Comparison of ENCODE assay signal across 10 cellular contexts in genomic region chr3:31754575-31755278, GRCh38.
DNase-seq lines count a peak whose midpoint lies in the region; ATAC-seq, FAIRE-seq and TF ChIP-seq lines count a peak whose summit lies in the region.
"Had no signal": no experiment of that assay in that cellular context is flagged by ENCODE, and none has a peak within 500 bp of the region (broad histone marks: within the 10 kb centered on the region; RNA-seq: fewer than 3 reads in every experiment).

No MANE protein-coding gene starts in this region.

- peak in 1 of 2 experiments; percentile 67; a peak in 1 of 4 replicates for TF ChIP-seq EP300 in GM12878 (IDR thresholded peaks at IDR 0.05; ENCODE audit: borderline replicate concordance in 1 of 2, control insufficient read depth in 1 of 2, low read depth in 2 of 2, low read length in 2 of 2)

- 6% methylated on average over 6 of the region's 6 CpGs for WGBS in GM12878 (ENCODE audit: insufficient coverage, insufficient replicate concordance, low lambda C conversion rate, missing lambda C conversion rate)

- POLR2A ChIA-PET in GM12878 (lab: Charles Lee) = interaction anchor here (0.5 kb wide), 1 partner anchor 479 kb away, joined by 3 read pairs; no protein-coding TSS in a partner anchor

- H3K27ac ChIP-seq in GM12878 (ENCODE audit: control insufficient read depth, insufficient read depth) = no peak overlapping the region
- H3K27ac ChIP-seq: adrenal gland had no signal

- H3K4me3 ChIP-seq in GM12878 = no peak overlapping the region
- H3K4me3 ChIP-seq: adrenal gland had no signal

- TF ChIP-seq RAD21 in GM12878 (IDR thresholded peaks at IDR 0.05; ENCODE audit: insufficient read depth, low read depth, low read length) = no peak

- no peak overlapping the region for H2AFZ ChIP-seq in GM12878 (ENCODE audit: control insufficient read depth, low read depth, low read length)

- BruUV-seq in GM12878 (replicated peaks; lab: Mats Ljungman, UMichigan) = no TSS peak

- CTCF ChIA-PET in GM12878 (lab: Yijun Ruan, JAX) = no interaction called here

- TF ChIP-seq POLR2A in GM12878 (IDR thresholded peaks at IDR 0.05; ENCODE audit: low read depth, low read length) = no peak

- no peaks in the 10 kb centered on the region for H3K9me3 ChIP-seq in GM12878 (replicated peaks; ENCODE audit: control insufficient read depth, insufficient read depth, low read length)
- H3K9me3 ChIP-seq: adrenal gland had no signal

- H4K20me1 ChIP-seq in GM12878 (ENCODE audit: control insufficient read depth, insufficient read depth) = no peaks in the 10 kb centered on the region

- ATAC-seq in GM18909 (IDR thresholded peaks at IDR 0.05; ENCODE audit: poor library complexity, unreplicated experiment) = peak; percentile 96
- peak; percentile 94 for ATAC-seq in GM21528 (IDR thresholded peaks at IDR 0.05; ENCODE audit: low FRiP score, unreplicated experiment)
- peak; percentile 91 for ATAC-seq in HG03175 (IDR thresholded peaks at IDR 0.05; ENCODE audit: unreplicated experiment)
- peak; percentile 93 for ATAC-seq in GM12878

- SMC1A ChIA-PET in GM12878 (lab: Charles Lee; ENCODE audit: uncharacterized antibody, unreplicated experiment) = no interaction called here

- RAD21 ChIA-PET in GM12878 (lab: Charles Lee; ENCODE audit: unreplicated experiment) = no interaction called here

- DNase-seq in GM12878 (ENCODE audit: low read depth, low spot score) (peak; percentile 55), NCI-H146 (lab: John Stamatoyannopoulos, UW) (no peak), SHP77 (lab: John Stamatoyannopoulos, UW) (no peak)
- no peak for DNase-seq in activated effector memory CD4-positive, alpha-beta T cell treated with anti-CD3 and anti-CD28 coated beads, Interleukin-2, amount 50 U/mL, for 16 hours
- DNase-seq: adrenal gland, T1000 had no signal

- H3K9ac ChIP-seq in GM12878 (ENCODE audit: control insufficient read depth, insufficient read depth, low read length) = no peak overlapping the region

- TF ChIP-seq CTCF in GM12878 (IDR thresholded peaks at IDR 0.05 in 2 of 3, conservative IDR thresholded peaks at IDR 0.05 in 1 of 3; ENCODE audit: control insufficient read depth in 2 of 3, extremely low read depth in 1 of 3, insufficient read depth in 1 of 3, low read depth in 3 of 3, low read length in 3 of 3) = no peak

- H3K79me2 ChIP-seq in GM12878 (ENCODE audit: control insufficient read depth, insufficient read depth, low read length) = no peaks in the 10 kb centered on the region

- no peaks in the 10 kb centered on the region for H3K36me3 ChIP-seq in GM12878 (ENCODE audit: control insufficient read depth in 2 of 2, insufficient read depth in 2 of 2, low read length in 1 of 2)
- H3K36me3 ChIP-seq: adrenal gland had no signal

- H3K27me3 ChIP-seq in GM12878 (replicated peaks in 1 of 2; ENCODE audit: control insufficient read depth in 2 of 2, insufficient read depth in 2 of 2, low read length in 1 of 2) = peaks cover 0 to 3% of the 10 kb centered on the region in 2 experiments; a peak in 1 of 4 replicates
- H3K27me3 ChIP-seq: adrenal gland had no signal

- H3K4me1 ChIP-seq in GM12878 (ENCODE audit: control insufficient read depth, insufficient read depth, low read length) = peaks cover 5% of the 10 kb centered on the region

- in situ Hi-C loops in GM12878 (cut with MboI) = no loop called here

- intact Hi-C loops in GM12878 (cut with micrococcal nuclease; ENCODE audit: unreplicated experiment) = no loop called here

- H3K4me2 ChIP-seq in GM12878 (ENCODE audit: control insufficient read depth, insufficient read depth) = no peak overlapping the region

- peak; percentile 77 for FAIRE-seq in GM12878 (lab: Jason Lieb, UNC)
- FAIRE-seq: keratinocyte had no signal

TF ChIP-seq in GM12878, 131 proteins besides CTCF, POLR2A, EP300 and RAD21:
- TF ChIP-seq MEF2A (IDR thresholded peaks at IDR 0.05; ENCODE audit: insufficient read depth, low read depth, low read length) (0 out of 2 replicates have a peak, but pooled peaks have one; percentile 56), POLR2AphosphoS2 (IDR thresholded peaks at IDR 0.05; ENCODE audit: low read depth, low read length) (no peak), SIX5 (IDR thresholded peaks at IDR 0.05; ENCODE audit: low read depth, low read length, severe bottlenecking) (no peak), IRF4 (IDR thresholded peaks at IDR 0.05; ENCODE audit: low read depth, low read length) (peak; percentile 81; the same call in 1 of the 2 replicates), IKZF2 (IDR thresholded peaks at IDR 0.05) (0 out of 4 replicates have a peak, but pooled peaks of 1 of the 2 experiments have one; percentile 22), CBX5 (IDR thresholded peaks at IDR 0.05; ENCODE audit: low read depth) (no peak), ATF2 (IDR thresholded peaks at IDR 0.05; ENCODE audit: low read length) (peak; percentile 73; the same call in 1 of the 2 replicates), E2F8 (IDR thresholded peaks at IDR 0.05; ENCODE audit: low read depth, partially characterized antibody) (no peak), FOXM1 (IDR thresholded peaks at IDR 0.05; ENCODE audit: low read depth, low read length) (peak; percentile 31; the same call in 1 of the 2 replicates), JUNB (IDR thresholded peaks at IDR 0.05) (peak; percentile 87), NFIC (IDR thresholded peaks at IDR 0.05; ENCODE audit: low read depth, low read length) (peak; percentile 56), BCL11A (IDR thresholded peaks at IDR 0.05; ENCODE audit: low read depth, low read length) (peak; percentile 27; the same call in 1 of the 2 replicates), RUNX3 (IDR thresholded peaks at IDR 0.05; ENCODE audit: low read length) (peak; percentile 57), SIN3A (IDR thresholded peaks at IDR 0.05; ENCODE audit: low read depth, low read length) (no peak), EED (IDR thresholded peaks at IDR 0.05; ENCODE audit: low read depth) (0 out of 2 replicates have a peak, but pooled peaks have one; percentile 18), POU2F2 (IDR thresholded peaks at IDR 0.05; ENCODE audit: borderline replicate concordance, low read depth, low read length) (0 out of 3 replicates have a peak, but pooled peaks have one; percentile 46)
